ENCODE assay signal across 25 cellular contexts in the genomic region with DNA sequence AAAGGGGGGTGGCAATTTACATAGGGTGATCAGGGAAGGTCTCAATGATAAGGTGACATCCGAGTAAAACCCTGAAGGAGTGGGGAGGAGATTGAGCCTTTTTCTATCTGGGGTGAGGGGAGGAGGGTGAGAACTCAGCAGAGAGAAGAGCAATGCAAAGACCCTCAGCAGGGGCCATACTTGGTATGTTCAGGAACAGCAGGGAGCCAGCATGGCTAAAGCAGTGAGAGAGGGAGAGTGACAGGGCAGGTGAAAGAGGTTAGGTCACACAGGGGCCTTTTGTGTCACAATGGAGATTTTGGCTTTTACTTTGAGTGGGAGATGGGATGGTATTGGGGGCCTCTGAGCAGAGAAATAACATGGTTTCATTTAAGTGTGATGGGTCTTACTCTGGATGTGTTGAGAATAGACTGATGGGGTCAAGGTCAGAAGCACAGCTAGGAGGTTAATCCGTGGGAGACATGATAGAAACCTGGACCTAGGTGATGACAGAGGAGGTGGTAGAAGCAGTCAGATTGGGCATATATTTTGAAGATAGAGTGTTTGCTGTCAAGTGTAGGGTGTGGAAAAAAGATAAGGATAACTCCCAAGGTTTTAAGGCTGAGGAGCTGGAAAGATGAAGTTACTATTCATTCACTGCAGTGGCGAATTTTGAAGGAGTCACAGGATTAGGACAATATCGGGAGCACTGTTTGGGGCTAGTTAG. TPM values are rescaled to one million over a fixed set of nuclear protein-coding genes. Genes with fewer than 3 reads are reported as not detected.
A peak's percentile ranks its signal among the peaks of the same experiment; 100 is the strongest.
DNase-seq lines count a peak whose midpoint lies in the region; ATAC-seq and TF ChIP-seq lines count a peak whose summit lies in the region.
"Had no signal": no experiment of that assay in that cellular context is flagged by ENCODE, and none has a peak within 500 bp of the region (broad histone marks: within the 10 kb centered on the region; RNA-seq: fewer than 3 reads in every experiment).

No MANE protein-coding gene starts in this region.

- no peak overlapping the region; the same call in 1 of the 2 replicates for H3K9ac ChIP-seq in iPS-20b (ENCODE audit: low read depth, low read length)

- DNase-seq in heart right ventricle (no peak), left ventricle myocardium superior (no peak), thoracic aorta (ENCODE audit: low spot score) (no peak), epidermal melanocyte (ENCODE audit: insufficient read length, low spot score) (no peak), DMS 273 treated with DMSO at 0.1 percent for 48 hours (lab: John Stamatoyannopoulos, UW) (no peak)
- DNase-seq: activated CD4-positive, alpha-beta T cell treated with anti-CD3 and anti-CD28 coated beads for 1 hour; activated T-cell treated with anti-CD3 and anti-CD28 coated beads, Interleukin-2, amount 50 U/mL, for 48 hours; effector CD8-positive, alpha-beta T cell; esophagus squamous epithelium; immature natural killer cell; NCI-H1092 treated with DMSO at 0.1 percent for 48 hours; NCI-H2029; NCI-H2227 treated with DMSO at 0.1 percent for 48 hours; PC-9; SHP77 had no signal

- ATAC-seq in heart right ventricle (no peak), left ventricle myocardium superior (no peak), thoracic aorta (ENCODE audit: insufficient number of reproducible peaks, low FRiP score, low read depth) (no peak), GM21381 (IDR thresholded peaks at IDR 0.05; ENCODE audit: unreplicated experiment) (no peak)
- no peak for ATAC-seq in activated T-helper 17 cell treated with anti-CD3 and anti-CD28 coated beads, Interleukin-2, amount 50 U/mL, for 72 hours (replicated peaks)
- ATAC-seq: HCT116 had no signal

- H3K27me3 ChIP-seq in heart right ventricle (no peaks in the 10 kb centered on the region), iPS-20b (ENCODE audit: insufficient read depth, low read length) (no peaks in the 10 kb centered on the region), thoracic aorta (replicated peaks; ENCODE audit: insufficient read depth) (no peaks in the 10 kb centered on the region)
- H3K27me3 ChIP-seq: esophagus squamous epithelium, suprapubic skin had no signal

- H3K36me3 ChIP-seq in heart right ventricle, result peaks cover 0 to 15% (median 0%) of the 10 kb centered on the region in 9 donors
- H3K36me3 ChIP-seq in iPS-20b (ENCODE audit: insufficient read depth, low read depth, low read length), result peaks cover 13% of the 10 kb centered on the region
- H3K36me3 ChIP-seq in thoracic aorta, result no peaks in the 10 kb centered on the region

- no peaks in the 10 kb centered on the region for H3K9me3 Mint-ChIP-seq in activated T-helper 17 cell treated with anti-CD3 and anti-CD28 coated beads, Interleukin-2, amount 50 U/mL, for 72 hours
- H3K9me3 Mint-ChIP-seq: activated naive CD4-positive, alpha-beta T cell treated with anti-CD3 and anti-CD28 coated beads, Interleukin-2, amount 50 U/mL, for 24 hours; immature natural killer cell had no signal

- TF ChIP-seq CTCF in heart right ventricle (IDR thresholded peaks at IDR 0.05), result no peak
- no peak for TF ChIP-seq CTCF in thoracic aorta (IDR thresholded peaks at IDR 0.05)

- intact Hi-C loops in heart right ventricle (cut with DNase I), result no loop called here
- intact Hi-C loops in left ventricle myocardium superior (cut with micrococcal nuclease), result no loop called here

- H3K4me3 ChIP-seq in heart right ventricle (no peak overlapping the region), iPS-20b (ENCODE audit: low read length) (peak overlapping the region; percentile 52), thoracic aorta (no peak overlapping the region)
- H3K4me3 ChIP-seq: esophagus squamous epithelium, PC-9, suprapubic skin had no signal

- H3K4me1 Mint-ChIP-seq in activated T-helper 17 cell treated with anti-CD3 and anti-CD28 coated beads, Interleukin-2, amount 50 U/mL, for 72 hours, result peaks cover 37% of the 10 kb centered on the region

- H3K4me1 ChIP-seq in heart right ventricle (peaks cover 47 to 100% (median 86%) of the 10 kb centered on the region in 9 donors), iPS-20b (ENCODE audit: insufficient read depth, low read length) (peaks cover 21% of the 10 kb centered on the region), thoracic aorta (ENCODE audit: control insufficient read depth in 1 of 2, low read depth in 2 of 2) (peaks cover 53 to 95% of the 10 kb centered on the region in 2 donors)

- 66 to 77% methylated on average over 4 of the region's 4 CpGs for WGBS in heart right ventricle, 2 donors

- no peak overlapping the region for H3K4me3 Mint-ChIP-seq in activated T-helper 17 cell treated with anti-CD3 and anti-CD28 coated beads, Interleukin-2, amount 50 U/mL, for 72 hours
- H3K4me3 Mint-ChIP-seq: activated naive CD4-positive, alpha-beta T cell treated with anti-CD3 and anti-CD28 coated beads, Interleukin-2, amount 50 U/mL, for 24 hours; immature natural killer cell had no signal

- H3K27ac ChIP-seq in heart right ventricle (peak overlapping the region in 7 of 10 donors; percentile 46 to 100 (median 96)), iPS-20b (ENCODE audit: low read length) (no peak overlapping the region), thoracic aorta (peak overlapping the region; percentile 50 to 74)
- H3K27ac ChIP-seq: C4-2B, esophagus squamous epithelium, PC-9, suprapubic skin had no signal

- H3K27ac Mint-ChIP-seq in activated T-helper 17 cell treated with anti-CD3 and anti-CD28 coated beads, Interleukin-2, amount 50 U/mL, for 72 hours, result peak overlapping the region; percentile 63
- H3K27ac Mint-ChIP-seq: activated naive CD4-positive, alpha-beta T cell treated with anti-CD3 and anti-CD28 coated beads, Interleukin-2, amount 50 U/mL, for 24 hours had no signal

- no peaks in the 10 kb centered on the region for H3K27me3 Mint-ChIP-seq in activated T-helper 17 cell treated with anti-CD3 and anti-CD28 coated beads, Interleukin-2, amount 50 U/mL, for 72 hours
- H3K27me3 Mint-ChIP-seq: activated naive CD4-positive, alpha-beta T cell treated with anti-CD3 and anti-CD28 coated beads, Interleukin-2, amount 50 U/mL, for 24 hours had no signal

- H3K9me3 ChIP-seq in heart right ventricle (no peaks in the 10 kb centered on the region), iPS-20b (ENCODE audit: insufficient read depth, low read depth, low read length) (no peaks in the 10 kb centered on the region), thoracic aorta (no peaks in the 10 kb centered on the region)
- H3K9me3 ChIP-seq: esophagus squamous epithelium, suprapubic skin had no signal

- peaks cover 58% of the 10 kb centered on the region for H3K36me3 Mint-ChIP-seq in activated T-helper 17 cell treated with anti-CD3 and anti-CD28 coated beads, Interleukin-2, amount 50 U/mL, for 72 hours (ENCODE audit: low read depth)

RNA-seq across cellular contexts. Expression of a gene that starts 6.2 kb away (rescaled TPM):
- total RNA-seq in heart right ventricle, result 10 to 100 TPM; 13.0 to 18.3 (median 15.9) TPM
- 1 to 10 TPM; 4.3 to 8.0 TPM for polyA plus RNA-seq in heart right ventricle
- 14.1 TPM for total RNA-seq in left ventricle myocardium superior
- total RNA-seq in activated T-helper 17 cell treated with anti-CD3 and anti-CD28 coated beads, Interleukin-2, amount 50 U/mL, for 72 hours, result 10 to 100 TPM; 23.7 to 24.2 TPM
- total RNA-seq in thoracic aorta, result 10 to 100 TPM in 1 of 2 donors, 1 to 10 TPM in 1; 6.4 to 10.9 TPM

RNA-seq across cellular contexts. Expression of a gene that starts 39.2 kb away (rescaled TPM):
- total RNA-seq in heart right ventricle, result 10 to 100 TPM; 22.8 to 37.0 (median 31.5) TPM
- 10 to 100 TPM in 1 of 2 donors, 1 to 10 TPM in 1; 9.5 to 10.9 TPM for polyA plus RNA-seq in heart right ventricle
- total RNA-seq in left ventricle myocardium superior, result 31.3 TPM
- 10 to 100 TPM; 18.0 to 33.7 TPM for total RNA-seq in activated T-helper 17 cell treated with anti-CD3 and anti-CD28 coated beads, Interleukin-2, amount 50 U/mL, for 72 hours
- total RNA-seq in thoracic aorta, result 10 to 100 TPM; 16.9 to 28.9 TPM

RNA-seq across cellular contexts. Expression of a gene that starts 51.2 kb away (rescaled TPM):
- under 1 TPM; 0.05 to 0.51 (median 0.20) TPM for total RNA-seq in heart right ventricle
- 1 to 10 TPM in 1 of 2 donors, under 1 TPM in 1; 0.22 to 1.9 TPM for polyA plus RNA-seq in heart right ventricle
- 0.15 TPM for total RNA-seq in left ventricle myocardium superior
- under 1 TPM in 1 of 2 donors, not detected in 1; 0.21 TPM for total RNA-seq in activated T-helper 17 cell treated with anti-CD3 and anti-CD28 coated beads, Interleukin-2, amount 50 U/mL, for 72 hours
- not detected for total RNA-seq in thoracic aorta
- polyA plus RNA-seq: immature natural killer cell had no signal

RNA-seq across cellular contexts. Expression of a gene that starts 55.5 kb away (rescaled TPM):
- total RNA-seq in heart right ventricle, result not detected
- polyA plus RNA-seq in heart right ventricle, result not detected
- not detected for total RNA-seq in left ventricle myocardium superior
- total RNA-seq in activated T-helper 17 cell treated with anti-CD3 and anti-CD28 coated beads, Interleukin-2, amount 50 U/mL, for 72 hours, result not detected
- total RNA-seq in thoracic aorta, result 1 to 10 TPM in 1 of 2 donors, not detected in 1; 1.4 TPM
- total RNA-seq: chondrocyte, HT1080, posterior vena cava had no signal
